8 cellular contexts compared by ENCODE assay signal in the genomic region with DNA sequence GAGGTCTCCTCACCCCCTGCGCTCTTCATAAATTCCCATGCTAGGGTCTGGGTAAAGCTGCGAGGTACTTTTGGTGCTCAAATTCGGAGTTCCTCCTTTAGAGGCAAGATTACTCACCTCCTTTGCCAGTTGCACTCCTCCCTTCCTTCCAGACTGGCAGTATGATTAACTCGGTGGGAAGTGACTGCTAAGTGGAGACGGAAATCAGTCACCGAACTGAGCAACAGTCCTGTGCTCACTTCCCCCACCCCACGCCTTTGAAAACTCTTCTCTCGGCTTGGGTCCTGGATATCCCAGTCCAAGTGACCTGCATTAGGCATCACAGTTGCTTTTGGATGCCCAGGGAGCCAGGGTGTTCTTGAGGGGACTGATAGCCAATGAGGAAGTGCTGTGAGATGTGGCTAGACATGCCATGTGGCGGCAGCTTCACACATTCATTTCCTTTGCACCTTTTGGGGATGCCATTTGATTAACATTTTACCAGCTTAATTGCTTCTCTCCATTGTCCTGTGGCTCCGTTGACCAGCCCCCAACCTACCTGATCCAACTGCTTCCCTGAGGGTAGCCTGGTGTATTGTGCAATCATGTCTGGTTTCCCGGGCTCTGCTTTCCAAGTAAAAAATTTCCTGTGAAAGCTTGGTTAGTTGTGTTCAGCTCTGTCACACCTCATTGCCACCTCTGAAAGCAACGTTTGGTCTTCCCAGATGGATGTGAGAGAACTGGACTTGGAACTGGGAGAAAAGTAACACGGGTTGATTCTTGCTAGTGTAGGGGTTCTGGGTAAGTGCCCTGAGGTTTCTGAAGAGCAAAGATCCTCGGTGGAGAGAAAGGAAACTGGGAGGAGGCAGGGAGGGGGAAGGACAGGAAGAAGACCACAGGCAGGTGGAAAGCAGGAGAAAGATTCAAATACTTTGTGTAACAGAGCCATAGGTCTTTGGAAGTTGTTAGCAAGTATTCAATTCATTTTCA. TPM values are rescaled to one million over a fixed set of nuclear protein-coding genes. Genes with fewer than 3 reads are reported as not detected.
DNase-seq lines count a peak whose midpoint lies in the region; ATAC-seq, FAIRE-seq and TF ChIP-seq lines count a peak whose summit lies in the region.

No MANE protein-coding gene starts in this region.

- H3K27ac Mint-ChIP-seq in activated CD8-positive, alpha-beta T cell treated with anti-CD3 and anti-CD28 coated beads, Interleukin-2, amount 10 ng/mL, durations not matched to agents 7 days and 5 days: peak overlapping the region; percentile 94

- intact Hi-C loops in endothelial cell of umbilical vein (cut with micrococcal nuclease): loop anchor here (1.0 kb wide), 5 partner anchors 7 to 136 kb away; partner anchors contain the start of genes APEX1, PIP4P1 and TEP1
- intact Hi-C loops in mucosa of descending colon (cut with DNase I, micrococcal nuclease): no loop called here

- TSS peak; percentile 42 for BruUV-seq in endothelial cell of umbilical vein (replicated peaks; lab: Mats Ljungman, UMichigan)

- CTCF ChIA-PET in activated CD8-positive, alpha-beta T cell treated with anti-CD3 and anti-CD28 coated beads, Interleukin-2, amount 10 ng/mL, durations not matched to agents 7 days and 5 days (lab: Charles Lee): interaction anchor here (0.8 to 1.8 kb wide), 9 partner anchors 9 to 142 kb away, joined by 3 to 17 read pairs (median 4); partner anchors contain the start of gene PIP4P1
- CTCF ChIA-PET in endothelial cell of umbilical vein (lab: Charles Lee): interaction anchor here (1.4 to 2.7 kb wide), 4 partner anchors 12 to 137 kb away, joined by 4 to 16 read pairs (median 4); no protein-coding TSS in a partner anchor

- H3K79me2 ChIP-seq in ACC112 (ENCODE audit: control insufficient read depth, insufficient read depth, low read length, unreplicated experiment): peaks cover 52% of the 10 kb centered on the region
- H3K79me2 ChIP-seq in endothelial cell of umbilical vein (ENCODE audit: control insufficient read depth, insufficient read depth, low read length): peaks cover 57% of the 10 kb centered on the region

- H3K4me3 Mint-ChIP-seq in activated CD8-positive, alpha-beta T cell treated with anti-CD3 and anti-CD28 coated beads, Interleukin-2, amount 10 ng/mL, durations not matched to agents 7 days and 5 days: peak overlapping the region; percentile 87

- FAIRE-seq in endothelial cell of umbilical vein (lab: Jason Lieb, UNC): peak; percentile 43

- DNase-seq in NCI-H748 (lab: John Stamatoyannopoulos, UW; ENCODE audit: unreplicated experiment) (peak; percentile 60), endothelial cell of umbilical vein (ENCODE audit: low read depth, low spot score) (peak; percentile 84), mucosa of descending colon (peak in 2 of 3 donors; percentile 52 to 60)
- peak; percentile 65 for DNase-seq in activated CD8-positive, alpha-beta T cell treated with anti-CD3 and anti-CD28 coated beads, Interleukin-2, amount 10 ng/mL, durations not matched to agents 7 days and 5 days
- DNase-seq in stimulated activated naive CD4-positive, alpha-beta T cell (lab: John Stamatoyannopoulos, UW): peak; percentile 24 to 64 (median 37)

- POLR2A ChIA-PET in activated CD8-positive, alpha-beta T cell treated with anti-CD3 and anti-CD28 coated beads, Interleukin-2, amount 10 ng/mL, durations not matched to agents 7 days and 5 days (lab: Charles Lee): interaction anchor here (0.7 to 2.5 kb wide), 17 partner anchors 9 to 213 kb away, joined by 3 to 32 read pairs (median 4); partner anchors contain the start of genes APEX1, OSGEP, PARP2 and PIP4P1
- POLR2A ChIA-PET in endothelial cell of umbilical vein (lab: Charles Lee): interaction anchor here (0.7 to 4.2 kb wide), 12 partner anchors 9 to 214 kb away, joined by 3 to 32 read pairs (median 7); partner anchors contain the start of genes APEX1, CCNB1IP1, OSGEP and PARP2

- peaks cover 51% of the 10 kb centered on the region for H3K36me3 Mint-ChIP-seq in activated CD8-positive, alpha-beta T cell treated with anti-CD3 and anti-CD28 coated beads, Interleukin-2, amount 10 ng/mL, durations not matched to agents 7 days and 5 days (ENCODE audit: low read depth)

- no peaks in the 10 kb centered on the region for H3K27me3 Mint-ChIP-seq in activated CD8-positive, alpha-beta T cell treated with anti-CD3 and anti-CD28 coated beads, Interleukin-2, amount 10 ng/mL, durations not matched to agents 7 days and 5 days (ENCODE audit: low read depth)

- H3K36me3 ChIP-seq in ACC112 (ENCODE audit: insufficient read depth, low read length) (peaks cover 22% of the 10 kb centered on the region; the same call in 1 of the 2 replicates), endothelial cell of umbilical vein (ENCODE audit: control insufficient read depth in 2 of 2, extremely low read depth in 1 of 2, insufficient read depth in 2 of 2, low read length in 2 of 2) (peaks cover 14 to 16% of the 10 kb centered on the region in 2 experiments), mucosa of descending colon (ENCODE audit: low read depth) (peaks cover 5% of the 10 kb centered on the region)

- peak overlapping the region; percentile 33 for H2AFZ ChIP-seq in ACC112 (ENCODE audit: low read length, unreplicated experiment)
- H2AFZ ChIP-seq in endothelial cell of umbilical vein (ENCODE audit: low read depth, low read length): no peak overlapping the region

- H3K4me1 Mint-ChIP-seq in activated CD8-positive, alpha-beta T cell treated with anti-CD3 and anti-CD28 coated beads, Interleukin-2, amount 10 ng/mL, durations not matched to agents 7 days and 5 days (ENCODE audit: low read depth): peaks cover 43% of the 10 kb centered on the region

- H3K9ac ChIP-seq in endothelial cell of umbilical vein (replicated peaks; ENCODE audit: extremely low read depth, insufficient read depth, low read length): peak overlapping the region; percentile 83

- H3K4me1 ChIP-seq in ACC112 (ENCODE audit: control insufficient read depth, insufficient read depth, low read length, unreplicated experiment) (peaks cover 27% of the 10 kb centered on the region), endothelial cell of umbilical vein (ENCODE audit: control insufficient read depth, extremely low read depth, insufficient read depth, low read length) (peaks cover 24% of the 10 kb centered on the region), mucosa of descending colon (ENCODE audit: low read depth) (peaks cover 24% of the 10 kb centered on the region)

- ATAC-seq in GM18861 (IDR thresholded peaks at IDR 0.05; ENCODE audit: unreplicated experiment) (peak; percentile 22), HG03097 (IDR thresholded peaks at IDR 0.05; ENCODE audit: low FRiP score, unreplicated experiment) (peak; percentile 25), mucosa of descending colon (peak; percentile 76)
- peak; percentile 25 for ATAC-seq in activated CD8-positive, alpha-beta T cell treated with anti-CD3 and anti-CD28 coated beads, Interleukin-2, amount 10 ng/mL, durations not matched to agents 7 days and 5 days

- no peaks in the 10 kb centered on the region for H3K27me3 ChIP-seq in ACC112 (ENCODE audit: insufficient read depth, low read length)
- peaks cover 0 to 3% of the 10 kb centered on the region in 2 experiments for H3K27me3 ChIP-seq in endothelial cell of umbilical vein (ENCODE audit: control insufficient read depth in 2 of 2, insufficient read depth in 2 of 2, low read length in 2 of 2)

- H3K4me3 ChIP-seq in ACC112 (ENCODE audit: low read depth, low read length): peak overlapping the region; percentile 91
- H3K4me3 ChIP-seq in endothelial cell of umbilical vein (replicated peaks in 1 of 3; ENCODE audit: insufficient read depth in 1 of 3, low read depth in 1 of 3, low read length in 3 of 3): peak overlapping the region; percentile 60 to 94 (median 77)
- peak overlapping the region; percentile 60 for H3K4me3 ChIP-seq in mucosa of descending colon

- TF ChIP-seq CTCF in endothelial cell of umbilical vein (IDR thresholded peaks at IDR 0.05; ENCODE audit: extremely low read depth in 1 of 2, insufficient read depth in 1 of 2, low read depth in 1 of 2, low read length in 2 of 2) (no peak), mucosa of descending colon (IDR thresholded peaks at IDR 0.05) (no peak)

- H3K4me2 ChIP-seq in endothelial cell of umbilical vein (ENCODE audit: insufficient read depth, low read length): peak overlapping the region; percentile 94

- no peaks in the 10 kb centered on the region for H3K9me1 ChIP-seq in endothelial cell of umbilical vein (replicated peaks; ENCODE audit: control insufficient read depth, extremely low read depth, insufficient read depth, low read length)

- H3K9me3 ChIP-seq in endothelial cell of umbilical vein (replicated peaks; ENCODE audit: control insufficient read depth, insufficient read depth, low read length): no peaks in the 10 kb centered on the region
- no peaks in the 10 kb centered on the region for H3K9me3 ChIP-seq in mucosa of descending colon

- dilution Hi-C loops in endothelial cell of umbilical vein (cut with MboI; ENCODE audit: extremely low pct_ligation_motif_present, low sequenced_read_pairs): loop anchor here (10.0 kb wide), 1 partner anchor 115 kb away; no protein-coding TSS in a partner anchor

- H3K27ac ChIP-seq in ACC112 (ENCODE audit: low read depth, low read length) (peak overlapping the region; percentile 85), endothelial cell of umbilical vein (ENCODE audit: insufficient read depth, low read depth, low read length) (peak overlapping the region; percentile 76)

- H3K9me3 Mint-ChIP-seq in activated CD8-positive, alpha-beta T cell treated with anti-CD3 and anti-CD28 coated beads, Interleukin-2, amount 10 ng/mL, durations not matched to agents 7 days and 5 days (ENCODE audit: insufficient read depth): no peaks in the 10 kb centered on the region

- no peaks in the 10 kb centered on the region for H4K20me1 ChIP-seq in endothelial cell of umbilical vein (replicated peaks; ENCODE audit: control insufficient read depth, extremely low read depth, insufficient read depth, low read length)

- TF ChIP-seq POLR2A in endothelial cell of umbilical vein (IDR thresholded peaks at IDR 0.05; ENCODE audit: low read depth, low read length): no peak

RNA-seq across cellular contexts. Expression of gene PNP, which starts 1.0 kb away (rescaled TPM):
- total RNA-seq in activated CD8-positive, alpha-beta T cell treated with anti-CD3 and anti-CD28 coated beads, Interleukin-2, amount 10 ng/mL, durations not matched to agents 7 days and 5 days: 100 to 1,000 TPM; 211 to 216 TPM
- total RNA-seq in endothelial cell of umbilical vein: 189 and 271 TPM in 2 replicates
- 232 and 245 TPM in 2 replicates for polyA plus RNA-seq in endothelial cell of umbilical vein
- polyA plus RNA-seq in endothelial cell of umbilical vein (2011; cell fraction: cytosol; rRNA removed): 243 and 281 TPM in 2 replicates
- 247 and 283 TPM in 2 replicates for polyA plus RNA-seq in endothelial cell of umbilical vein (2011; cell fraction: nucleus; rRNA removed)
- 185 and 262 TPM in 2 replicates for polyA plus RNA-seq in endothelial cell of umbilical vein (2012)
- polyA minus RNA-seq in endothelial cell of umbilical vein: 189 and 212 TPM in 2 replicates
- polyA minus RNA-seq in endothelial cell of umbilical vein (2011; cell fraction: cytosol; rRNA and poly(A)+ RNA removed): 97.0 TPM
- 95.2 and 95.7 TPM in 2 replicates for polyA minus RNA-seq in endothelial cell of umbilical vein (2011; cell fraction: nucleus; rRNA and poly(A)+ RNA removed)
- total RNA-seq in mucosa of descending colon: 10 to 100 TPM; 38.8 to 74.8 (median 72.8) TPM

RNA-seq across cellular contexts. Expression of gene PIP4P1, which starts 8.9 kb away (rescaled TPM):
- 10 to 100 TPM; 31.3 to 31.6 TPM for total RNA-seq in activated CD8-positive, alpha-beta T cell treated with anti-CD3 and anti-CD28 coated beads, Interleukin-2, amount 10 ng/mL, durations not matched to agents 7 days and 5 days
- 28.6 and 33.6 TPM in 2 replicates for total RNA-seq in endothelial cell of umbilical vein
- 52.5 and 58.6 TPM in 2 replicates for polyA plus RNA-seq in endothelial cell of umbilical vein
- polyA plus RNA-seq in endothelial cell of umbilical vein (2011; cell fraction: cytosol; rRNA removed): 33.8 and 34.5 TPM in 2 replicates
- polyA plus RNA-seq in endothelial cell of umbilical vein (2011; cell fraction: nucleus; rRNA removed): 98.7 and 120 TPM in 2 replicates
- 19.1 and 21.5 TPM in 2 replicates for polyA plus RNA-seq in endothelial cell of umbilical vein (2012)
- 65.1 and 69.4 TPM in 2 replicates for polyA minus RNA-seq in endothelial cell of umbilical vein
- polyA minus RNA-seq in endothelial cell of umbilical vein (2011; cell fraction: cytosol; rRNA and poly(A)+ RNA removed): 21.2 TPM
- polyA minus RNA-seq in endothelial cell of umbilical vein (2011; cell fraction: nucleus; rRNA and poly(A)+ RNA removed): 26.2 and 28.5 TPM in 2 replicates
- total RNA-seq in mucosa of descending colon: 10 to 100 TPM; 40.6 to 48.4 (median 45.5) TPM

RNA-seq across cellular contexts. Expression of gene APEX1, which starts 15.1 kb away (rescaled TPM):
- 100 to 1,000 TPM; 135 to 142 TPM for total RNA-seq in activated CD8-positive, alpha-beta T cell treated with anti-CD3 and anti-CD28 coated beads, Interleukin-2, amount 10 ng/mL, durations not matched to agents 7 days and 5 days
- 227 and 231 TPM in 2 replicates for total RNA-seq in endothelial cell of umbilical vein
- polyA plus RNA-seq in endothelial cell of umbilical vein: 304 and 387 TPM in 2 replicates
- polyA plus RNA-seq in endothelial cell of umbilical vein (2011; cell fraction: cytosol; rRNA removed): 305 and 349 TPM in 2 replicates
- polyA plus RNA-seq in endothelial cell of umbilical vein (2011; cell fraction: nucleus; rRNA removed): 233 and 254 TPM in 2 replicates
- 177 and 248 TPM in 2 replicates for polyA plus RNA-seq in endothelial cell of umbilical vein (2012)
- polyA minus RNA-seq in endothelial cell of umbilical vein: 232 and 271 TPM in 2 replicates
- 103 TPM for polyA minus RNA-seq in endothelial cell of umbilical vein (2011; cell fraction: cytosol; rRNA and poly(A)+ RNA removed)
- 39.2 and 46.9 TPM in 2 replicates for polyA minus RNA-seq in endothelial cell of umbilical vein (2011; cell fraction: nucleus; rRNA and poly(A)+ RNA removed)
- total RNA-seq in mucosa of descending colon: 100 to 1,000 TPM in 1 of 3 donors, 10 to 100 TPM in 2; 83.9 to 115 (median 93.8) TPM

RNA-seq across cellular contexts. Expression of gene OSGEP, which starts 15.6 kb away (rescaled TPM):
- 10 to 100 TPM; 51.8 to 56.6 TPM for total RNA-seq in activated CD8-positive, alpha-beta T cell treated with anti-CD3 and anti-CD28 coated beads, Interleukin-2, amount 10 ng/mL, durations not matched to agents 7 days and 5 days
- total RNA-seq in endothelial cell of umbilical vein: 39.1 and 41.8 TPM in 2 replicates
- polyA plus RNA-seq in endothelial cell of umbilical vein: 84.5 and 100 TPM in 2 replicates
- 35.7 and 37.7 TPM in 2 replicates for polyA plus RNA-seq in endothelial cell of umbilical vein (2011; cell fraction: cytosol; rRNA removed)
- 183 and 209 TPM in 2 replicates for polyA plus RNA-seq in endothelial cell of umbilical vein (2011; cell fraction: nucleus; rRNA removed)
- polyA plus RNA-seq in endothelial cell of umbilical vein (2012): 23.6 and 23.8 TPM in 2 replicates
- 58.4 and 63.1 TPM in 2 replicates for polyA minus RNA-seq in endothelial cell of umbilical vein
- polyA minus RNA-seq in endothelial cell of umbilical vein (2011; cell fraction: cytosol; rRNA and poly(A)+ RNA removed): 24.2 TPM
- 63.4 and 65.6 TPM in 2 replicates for polyA minus RNA-seq in endothelial cell of umbilical vein (2011; cell fraction: nucleus; rRNA and poly(A)+ RNA removed)
- total RNA-seq in mucosa of descending colon: 10 to 100 TPM; 32.7 to 52.0 (median 35.9) TPM

RNA-seq across cellular contexts. Expression of gene KLHL33, which starts 34.2 kb away (rescaled TPM):
- 1 to 10 TPM; 2.4 to 2.7 TPM for total RNA-seq in activated CD8-positive, alpha-beta T cell treated with anti-CD3 and anti-CD28 coated beads, Interleukin-2, amount 10 ng/mL, durations not matched to agents 7 days and 5 days
- total RNA-seq in endothelial cell of umbilical vein (0.07 TPM in 1 of 2 replicates, not detected in the other), mucosa of descending colon (under 1 TPM; 0.12 to 0.85 (median 0.27) TPM)
- not detected in 2 replicates for polyA plus RNA-seq in endothelial cell of umbilical vein
- not detected in 2 replicates for polyA plus RNA-seq in endothelial cell of umbilical vein (2011; cell fraction: cytosol; rRNA removed)
- polyA plus RNA-seq in endothelial cell of umbilical vein (2011; cell fraction: nucleus; rRNA removed): 0.05 TPM in 1 of 2 replicates, not detected in the other
- 0.04 TPM in 2 replicates for polyA plus RNA-seq in endothelial cell of umbilical vein (2012)
- polyA minus RNA-seq in endothelial cell of umbilical vein: not detected in 2 replicates
- polyA minus RNA-seq in endothelial cell of umbilical vein (2011; cell fraction: cytosol; rRNA and poly(A)+ RNA removed): not detected
- polyA minus RNA-seq in endothelial cell of umbilical vein (2011; cell fraction: nucleus; rRNA and poly(A)+ RNA removed): 0.05 TPM in 1 of 2 replicates, not detected in the other

Comparison
In these comparisons a context has a peak if more than half of its experiments do, and no peak if none do; other contexts are left out.
1. Peak in every context shown above with its lines: DNase-seq, ATAC-seq, H3K4me3 ChIP-seq and H3K27ac ChIP-seq.
2. ATAC-seq: peak in every context shown above with its lines; median percentile 76 in mucosa of descending colon; 25 in HG03097; 25 in activated CD8-positive, alpha-beta T cell treated with anti-CD3 and anti-CD28 coated beads, Interleukin-2, amount 10 ng/mL, durations not matched to agents 7 days and 5 days; 22 in GM18861.